Comparison of ENCODE assay signal across 1 cellular context in the genomic region with DNA sequence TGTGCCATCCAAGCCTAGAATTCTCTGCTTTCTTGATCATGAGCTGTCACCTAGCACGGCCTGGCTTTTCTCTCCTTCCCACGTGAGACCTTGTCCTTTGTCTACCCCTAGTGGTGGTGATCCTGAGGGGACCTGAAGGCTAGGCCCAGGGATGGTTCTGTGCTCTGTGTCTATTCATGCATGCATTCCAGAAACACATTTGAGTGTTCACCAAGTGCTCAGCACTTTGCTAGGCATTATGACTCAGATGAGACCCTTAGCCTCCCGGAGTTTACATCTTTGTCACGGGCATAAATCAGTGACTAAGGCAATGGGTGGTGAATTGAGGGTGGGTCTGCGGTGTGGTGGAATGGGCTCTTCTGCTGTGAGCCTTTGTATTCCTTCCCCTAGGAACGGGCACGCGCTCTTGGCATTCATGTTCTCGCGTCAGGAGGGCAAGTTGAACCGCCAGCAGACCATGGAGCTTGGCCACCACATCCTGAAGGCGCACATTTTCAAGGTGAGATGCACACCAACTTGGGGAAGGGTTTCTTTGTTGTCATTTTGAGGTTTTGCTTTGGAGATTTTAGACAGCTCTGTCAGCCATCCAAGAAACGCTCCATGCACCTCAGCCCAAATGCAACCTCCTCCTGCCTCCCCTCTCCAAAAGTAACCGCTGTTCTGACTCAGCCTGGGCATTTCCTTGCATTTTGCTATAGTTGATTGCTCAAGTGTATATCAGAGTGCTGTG.
TF ChIP-seq lines count a peak whose summit lies in the region.

No MANE protein-coding gene starts in this region.

TF ChIP-seq in liver, 16 proteins besides CTCF, POLR2A, EP300 and RAD21 (continued from another document):
- TF ChIP-seq, protein P1, sequence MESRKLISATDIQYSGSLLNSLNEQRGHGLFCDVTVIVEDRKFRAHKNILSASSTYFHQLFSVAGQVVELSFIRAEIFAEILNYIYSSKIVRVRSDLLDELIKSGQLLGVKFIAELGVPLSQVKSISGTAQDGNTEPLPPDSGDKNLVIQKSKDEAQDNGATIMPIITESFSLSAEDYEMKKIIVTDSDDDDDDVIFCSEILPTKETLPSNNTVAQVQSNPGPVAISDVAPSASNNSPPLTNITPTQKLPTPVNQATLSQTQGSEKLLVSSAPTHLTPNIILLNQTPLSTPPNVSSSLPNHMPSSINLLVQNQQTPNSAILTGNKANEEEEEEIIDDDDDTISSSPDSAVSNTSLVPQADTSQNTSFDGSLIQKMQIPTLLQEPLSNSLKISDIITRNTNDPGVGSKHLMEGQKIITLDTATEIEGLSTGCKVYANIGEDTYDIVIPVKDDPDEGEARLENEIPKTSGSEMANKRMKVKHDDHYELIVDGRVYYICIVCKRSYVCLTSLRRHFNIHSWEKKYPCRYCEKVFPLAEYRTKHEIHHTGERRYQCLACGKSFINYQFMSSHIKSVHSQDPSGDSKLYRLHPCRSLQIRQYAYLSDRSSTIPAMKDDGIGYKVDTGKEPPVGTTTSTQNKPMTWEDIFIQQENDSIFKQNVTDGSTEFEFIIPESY (IDR thresholded peaks at IDR 0.05): no peak
